21 cellular contexts compared by ENCODE assay signal in the genomic region with DNA sequence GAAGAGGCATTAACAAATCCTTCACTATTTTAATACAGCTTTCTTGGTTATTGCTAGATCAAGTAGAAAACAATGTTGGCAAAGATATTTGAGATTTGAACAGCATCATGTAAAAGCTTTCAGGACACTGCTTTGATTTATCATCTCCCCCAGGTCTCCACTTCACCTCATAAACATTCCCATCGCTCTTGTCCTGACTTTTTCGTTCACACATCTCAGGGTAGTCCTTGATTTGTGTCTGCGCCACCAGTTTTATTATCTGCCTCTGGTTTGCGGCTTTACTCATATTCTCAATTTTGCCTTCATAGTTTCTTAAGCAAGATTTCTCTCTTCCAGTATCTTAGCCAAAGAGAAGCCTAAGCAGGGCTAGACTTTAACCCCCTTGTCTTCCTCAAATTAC.
"Had no signal": no experiment of that assay in that cellular context is flagged by ENCODE, and none has a peak within 500 bp of the region (broad histone marks: within the 10 kb centered on the region; RNA-seq: fewer than 3 reads in every experiment).

No MANE protein-coding gene starts in this region.

- DNase-seq: KBM-7, MV-4-11, NCI-H1048, NCI-H1105, NCI-H1417 treated with DMSO at 0.1 percent for 48 hours, NCI-H146, NCI-H1694 treated with DMSO at 0.1 percent for 48 hours, NCI-H1930, NCI-H2081, NCI-H2171, NCI-H226, NCI-H510A, NCI-H524 treated with DMSO at 0.1 percent for 48 hours, NCI-H774, SHP77, SK-N-SH, SW 1271 had no signal

- H3K27ac ChIP-seq: HL-60, RWPE1 had no signal

- H3K9me3 Mint-ChIP-seq: IgD-negative memory B cell had no signal

- H3K4me1 Mint-ChIP-seq: IgD-negative memory B cell had no signal

- H3K4me3 Mint-ChIP-seq: IgD-negative memory B cell had no signal

- FAIRE-seq: HTR-8/SVneo had no signal

- H3K27ac Mint-ChIP-seq: IgD-negative memory B cell had no signal

- H3K4me2 ChIP-seq: SK-N-SH had no signal

- H3K9ac ChIP-seq: SK-N-SH had no signal

- H3K36me3 Mint-ChIP-seq: IgD-negative memory B cell had no signal

- H3K9me3 ChIP-seq: SK-N-SH had no signal
